In the genomic region with DNA sequence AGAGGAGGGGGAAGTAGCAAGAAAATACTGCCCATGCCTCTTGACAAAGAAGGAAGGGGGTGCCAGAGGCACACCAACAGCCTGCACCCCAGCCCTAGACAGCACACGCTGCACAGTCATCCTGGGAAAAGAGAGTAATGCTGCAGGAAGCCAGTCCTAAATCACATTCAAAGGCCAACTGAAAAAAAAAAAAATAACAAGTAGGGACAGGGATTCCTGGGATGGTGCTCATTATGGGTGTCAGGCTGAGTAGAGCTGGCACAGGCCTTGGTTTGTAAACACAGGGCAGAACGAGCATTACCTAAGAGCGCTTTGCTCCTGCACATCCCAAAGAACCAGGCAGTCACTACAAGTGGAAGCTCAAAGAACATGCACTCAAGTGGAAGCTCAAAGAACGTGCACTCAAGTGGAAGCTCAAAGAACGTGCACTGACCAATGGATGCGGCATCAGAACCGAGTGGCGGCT, we compare ENCODE assay signal across 8 cellular contexts. TPM values are rescaled to one million over a fixed set of nuclear protein-coding genes. Genes with fewer than 3 reads are reported as not detected.
DNase-seq lines count a peak whose midpoint lies in the region; ATAC-seq and TF ChIP-seq lines count a peak whose summit lies in the region.

No MANE protein-coding gene starts in this region.

- no peak overlapping the region for H4K8ac ChIP-seq in mesenchymal stem cell (ENCODE audit: low read length)

- H4K91ac ChIP-seq in mesenchymal stem cell (ENCODE audit: low read length) = no peak overlapping the region

- H3K27ac Mint-ChIP-seq in CD4-positive, CD25-positive, alpha-beta regulatory T cell = peak overlapping the region; percentile 89 to 99 (median 95)
- H3K27ac Mint-ChIP-seq in type B pancreatic cell = no peak overlapping the region

- peak overlapping the region; percentile 76 for H3K4me3 ChIP-seq in CD4-positive, CD25-positive, alpha-beta regulatory T cell (ENCODE audit: low read depth, low read length)
- no peak overlapping the region for H3K4me3 ChIP-seq in astrocyte of the spinal cord (ENCODE audit: low read depth, low read length)
- no peak overlapping the region for H3K4me3 ChIP-seq in mesenchymal stem cell (ENCODE audit: insufficient read depth in 1 of 2, low read depth in 1 of 2, low read length in 2 of 2)
- H3K4me3 ChIP-seq in mucosa of descending colon = no peak overlapping the region
- H3K4me3 ChIP-seq in aorta (ENCODE audit: low read length in 2 of 2) = no peak overlapping the region

- no peak overlapping the region for H3K14ac ChIP-seq in mesenchymal stem cell (ENCODE audit: low read length in 2 of 2)

- no peak for DNase-seq in CD4-positive, CD25-positive, alpha-beta regulatory T cell
- peak; percentile 81 for DNase-seq in LHCN-M2 (ENCODE audit: low read depth)
- peak; percentile 40 for DNase-seq in astrocyte of the spinal cord (ENCODE audit: low read depth, low spot score)
- peak; percentile 74 for DNase-seq in mesenchymal stem cell
- DNase-seq in mucosa of descending colon = no peak
- no peak for DNase-seq in aorta
- DNase-seq in type B pancreatic cell (ENCODE audit: extremely low spot score, unreplicated experiment) = no peak

- intact Hi-C loops in mucosa of descending colon (cut with DNase I, micrococcal nuclease) = loop anchor here in 1 of 2 donors (10.0 kb wide), 1 partner anchor 57 kb away; no protein-coding TSS in a partner anchor
- intact Hi-C loops in aorta (cut with DNase I) = loop anchor here in 1 of 2 donors (5.0 kb wide), 1 partner anchor 55 kb away; no protein-coding TSS in a partner anchor

- H3K27me3 Mint-ChIP-seq in CD4-positive, CD25-positive, alpha-beta regulatory T cell = no peaks in the 10 kb centered on the region
- no peaks in the 10 kb centered on the region for H3K27me3 Mint-ChIP-seq in type B pancreatic cell

- H3K9me3 Mint-ChIP-seq in CD4-positive, CD25-positive, alpha-beta regulatory T cell = no peaks in the 10 kb centered on the region
- H3K9me3 Mint-ChIP-seq in type B pancreatic cell = no peaks in the 10 kb centered on the region

- H2BK15ac ChIP-seq in mesenchymal stem cell (ENCODE audit: low read depth, poor library complexity, severe bottlenecking) = no peak overlapping the region

- H3K18ac ChIP-seq in mesenchymal stem cell (ENCODE audit: low read depth in 1 of 2, low read length in 2 of 2) = peak overlapping the region in 1 of 2 experiments; percentile 34

- no peak overlapping the region for H3K23ac ChIP-seq in mesenchymal stem cell (ENCODE audit: low read length in 2 of 2)

- H2AK5ac ChIP-seq in mesenchymal stem cell (ENCODE audit: low read length, severe bottlenecking) = no peak overlapping the region

- no peak overlapping the region for H2AFZ ChIP-seq in mesenchymal stem cell (ENCODE audit: low read depth, low read length)

- no peaks in the 10 kb centered on the region for H3K27me3 ChIP-seq in CD4-positive, CD25-positive, alpha-beta regulatory T cell (ENCODE audit: control insufficient read depth, insufficient read depth, low read length)
- H3K27me3 ChIP-seq in mesenchymal stem cell (ENCODE audit: control insufficient read depth in 1 of 2, insufficient read depth in 1 of 2, low read length in 2 of 2) (no peaks in the 10 kb centered on the region), aorta (ENCODE audit: control insufficient read depth in 1 of 2, insufficient read depth in 2 of 2, low read length in 1 of 2) (no peaks in the 10 kb centered on the region)

- no peak overlapping the region for H2BK5ac ChIP-seq in mesenchymal stem cell (ENCODE audit: low read depth, low read length, poor library complexity, severe bottlenecking)

- H3K4me3 Mint-ChIP-seq in CD4-positive, CD25-positive, alpha-beta regulatory T cell = peak overlapping the region; percentile 80 to 88 (median 83)
- H3K4me3 Mint-ChIP-seq in type B pancreatic cell = no peak overlapping the region

- no peak overlapping the region for H2BK12ac ChIP-seq in mesenchymal stem cell (ENCODE audit: low read length in 2 of 2)

- peaks cover 96% of the 10 kb centered on the region for H3K4me1 ChIP-seq in CD4-positive, CD25-positive, alpha-beta regulatory T cell (ENCODE audit: control insufficient read depth, insufficient read depth, low read length, poor library complexity, severe bottlenecking)
- H3K4me1 ChIP-seq in mesenchymal stem cell (ENCODE audit: control insufficient read depth, insufficient read depth, low read depth, low read length) (peaks cover 45% of the 10 kb centered on the region), mucosa of descending colon (ENCODE audit: low read depth) (peaks cover 79% of the 10 kb centered on the region), aorta (ENCODE audit: control insufficient read depth in 1 of 2, insufficient read depth in 2 of 2, low read length in 2 of 2) (peaks cover 7 to 11% of the 10 kb centered on the region in 2 donors)

- in situ Hi-C loops in astrocyte of the spinal cord (cut with HindIII; ENCODE audit: low sequenced_read_pairs) = no loop called here

- H3K4ac ChIP-seq in mesenchymal stem cell (ENCODE audit: low read depth in 1 of 2, low read length in 2 of 2) = no peak overlapping the region

- H3K36me3 ChIP-seq in CD4-positive, CD25-positive, alpha-beta regulatory T cell (ENCODE audit: control insufficient read depth, insufficient read depth, low read length) = no peaks in the 10 kb centered on the region
- peaks cover 0 to 4% of the 10 kb centered on the region in 2 experiments for H3K36me3 ChIP-seq in mesenchymal stem cell (ENCODE audit: control insufficient read depth in 1 of 2, insufficient read depth in 2 of 2, low read depth in 1 of 2, low read length in 2 of 2)
- H3K36me3 ChIP-seq in mucosa of descending colon (ENCODE audit: low read depth) = no peaks in the 10 kb centered on the region
- no peaks in the 10 kb centered on the region for H3K36me3 ChIP-seq in aorta (ENCODE audit: control insufficient read depth in 1 of 2, insufficient read depth in 2 of 2, low read length in 1 of 2)

- 80% methylated on average over 7 of the region's 8 CpGs for WGBS in mesenchymal stem cell
- WGBS in aorta, 2 donors = 83 to 91% methylated on average over 8 of the region's 8 CpGs

- H3K4me2 ChIP-seq in mesenchymal stem cell (ENCODE audit: low read length, poor library complexity, severe bottlenecking) = no peak overlapping the region

- no peak overlapping the region for H2BK120ac ChIP-seq in mesenchymal stem cell (ENCODE audit: low read depth, low read length)

- no peaks in the 10 kb centered on the region for H3K9me3 ChIP-seq in CD4-positive, CD25-positive, alpha-beta regulatory T cell (ENCODE audit: control insufficient read depth in 2 of 2, low read length in 2 of 2)
- H3K9me3 ChIP-seq in mesenchymal stem cell (ENCODE audit: control insufficient read depth, low read length) (no peaks in the 10 kb centered on the region), mucosa of descending colon (no peaks in the 10 kb centered on the region), aorta (ENCODE audit: control insufficient read depth, low read length) (no peaks in the 10 kb centered on the region)

- H3K4me1 Mint-ChIP-seq in CD4-positive, CD25-positive, alpha-beta regulatory T cell = peaks cover 37 to 99% (median 78%) of the 10 kb centered on the region in 4 donors
- peaks cover 69% of the 10 kb centered on the region for H3K4me1 Mint-ChIP-seq in type B pancreatic cell (ENCODE audit: unreplicated experiment)

- TF ChIP-seq CTCF in astrocyte of the spinal cord (IDR thresholded peaks at IDR 0.05; ENCODE audit: low read depth, low read length) (no peak), mucosa of descending colon (IDR thresholded peaks at IDR 0.05) (no peak), type B pancreatic cell (conservative IDR thresholded peaks at IDR 0.05) (no peak)

- ATAC-seq in CD4-positive, CD25-positive, alpha-beta regulatory T cell (ENCODE audit: low read depth in 2 of 2) = no peak
- ATAC-seq in HG02970 (IDR thresholded peaks at IDR 0.05; ENCODE audit: low FRiP score, unreplicated experiment) = no peak
- ATAC-seq in mucosa of descending colon = no peak
- no peak for ATAC-seq in aorta (ENCODE audit: low FRiP score)

- H3K79me1 ChIP-seq in mesenchymal stem cell (replicated peaks; ENCODE audit: low read length, poor library complexity, severe bottlenecking) = peaks cover 25% of the 10 kb centered on the region

- peaks cover 5% of the 10 kb centered on the region for H3K36me3 Mint-ChIP-seq in CD4-positive, CD25-positive, alpha-beta regulatory T cell
- peaks cover 6% of the 10 kb centered on the region for H3K36me3 Mint-ChIP-seq in type B pancreatic cell

- peak overlapping the region; percentile 89 for H3K27ac ChIP-seq in CD4-positive, CD25-positive, alpha-beta regulatory T cell (ENCODE audit: insufficient read depth, low read length, poor library complexity, severe bottlenecking)
- H3K27ac ChIP-seq in mesenchymal stem cell (ENCODE audit: low read length, poor library complexity, severe bottlenecking) = no peak overlapping the region
- no peak overlapping the region for H3K27ac ChIP-seq in aorta (ENCODE audit: low read depth in 1 of 2, low read length in 2 of 2)

- peak overlapping the region; percentile 40 for H3K9ac ChIP-seq in mesenchymal stem cell (ENCODE audit: low read length)

RNA-seq across cellular contexts. Expression of a gene that starts 7.8 kb away (rescaled TPM):
- 159 TPM for total RNA-seq in CD4-positive, CD25-positive, alpha-beta regulatory T cell
- 1 to 10 TPM; 3.8 to 7.3 (median 4.6) TPM for polyA plus RNA-seq in CD4-positive, CD25-positive, alpha-beta regulatory T cell
- total RNA-seq in LHCN-M2 (2014; rRNA removed) = 32.1 and 44.9 TPM in 2 replicates
- polyA plus RNA-seq in LHCN-M2 (2012) = 57.0 TPM
- 27.5 TPM for polyA plus RNA-seq in mesenchymal stem cell (2013, experiment 1 of 2)
- polyA plus RNA-seq in mesenchymal stem cell (2013, experiment 2 of 2) = 26.0 TPM
- 100 to 1,000 TPM in 1 of 3 donors, 10 to 100 TPM in 2; 67.1 to 103 (median 84.2) TPM for total RNA-seq in mucosa of descending colon
- 10 to 100 TPM; 85.9 to 93.2 TPM for total RNA-seq in aorta
- 10 to 100 TPM; 17.5 to 23.4 TPM for polyA plus RNA-seq in aorta
- total RNA-seq in type B pancreatic cell (ENCODE audit: low replicate concordance) = 45.9 and 51.5 TPM in 2 replicates

Comparison
In these comparisons a context has a peak if more than half of its experiments do, and no peak if none do; other contexts are left out.
1. DNase-seq: peak in LHCN-M2 (single experiment), astrocyte of the spinal cord (single experiment) and mesenchymal stem cell (single experiment); none in CD4-positive, CD25-positive, alpha-beta regulatory T cell (0 of 3), mucosa of descending colon (0 of 3), aorta (0 of 2) and type B pancreatic cell (single experiment).